In the genomic region with DNA sequence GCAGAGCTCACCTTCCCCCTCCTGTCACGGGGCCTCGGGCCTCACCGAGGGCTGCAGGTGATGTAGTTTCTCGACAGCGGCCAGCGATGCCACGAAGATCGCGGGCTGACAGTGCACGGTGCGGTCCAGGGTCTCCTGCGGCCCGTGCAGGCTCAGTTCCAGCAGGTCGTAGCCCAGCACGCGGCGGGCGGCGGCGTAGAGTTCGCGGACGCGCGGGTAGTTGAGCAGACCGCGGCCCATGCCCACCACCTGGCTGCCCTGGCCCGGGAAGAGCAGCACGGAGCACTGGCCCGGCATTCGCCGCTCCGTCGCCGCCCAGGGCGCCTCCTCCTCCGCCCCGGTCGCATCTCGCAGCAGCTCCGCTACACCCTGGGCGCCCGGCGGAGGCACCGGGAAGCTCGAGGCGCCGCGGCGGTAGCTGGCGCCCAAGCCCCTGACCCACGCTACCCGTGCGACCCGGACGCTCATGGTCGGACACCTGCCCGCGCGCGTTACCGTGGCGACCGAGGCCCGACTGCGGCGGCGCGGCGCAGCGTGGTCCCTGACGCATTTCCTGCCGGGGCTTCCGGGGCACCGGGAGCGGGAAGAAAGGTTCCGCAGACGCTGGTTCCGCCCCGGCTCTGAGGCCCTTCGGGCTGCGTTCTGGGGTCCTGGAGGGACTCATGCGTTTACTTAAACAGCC, we compare ENCODE assay signal across 1 cellular context.
TF ChIP-seq lines count a peak whose summit lies in the region.

MCAT (minus strand) TSS at position 518 of the 682 bp plus-strand sequence; CDS start at position 468, 50 bp downstream.

TF ChIP-seq in H1, 55 proteins besides CTCF, POLR2A, EP300 and RAD21:
- TF ChIP-seq CREB1 (IDR thresholded peaks at IDR 0.05) (peak; percentile 81), RFX5 (IDR thresholded peaks at IDR 0.05; ENCODE audit: borderline replicate concordance, low read depth, low read length) (no peak), KDM1A (IDR thresholded peaks at IDR 0.05; ENCODE audit: borderline replicate concordance, low read length) (no peak), SAP30 (IDR thresholded peaks at IDR 0.05; ENCODE audit: insufficient read depth, insufficient replicate concordance, low read length) (no peak), SP1 (IDR thresholded peaks at IDR 0.05; ENCODE audit: low read depth, low read length) (0 out of 2 replicates have a peak, but pooled peaks have one; percentile 55), RNF2 (IDR thresholded peaks at IDR 0.05; ENCODE audit: borderline replicate concordance, low read depth, low read length, missing control alignments, poor library complexity, severe bottlenecking) (no peak), ATF2 (IDR thresholded peaks at IDR 0.05; ENCODE audit: low read length) (no peak), KDM4A (IDR thresholded peaks at IDR 0.05; ENCODE audit: low read depth, low read length, severe bottlenecking) (peak; percentile 94), RBBP5 (IDR thresholded peaks at IDR 0.05; ENCODE audit: borderline replicate concordance, low read depth, low read length) (peak; percentile 93; the same call in 1 of the 2 replicates), YY1 (IDR thresholded peaks at IDR 0.05; ENCODE audit: low read depth, low read length) (0 out of 2 replicates have a peak, but pooled peaks have one; percentile 32), HDAC2 (IDR thresholded peaks at IDR 0.05; ENCODE audit: borderline replicate concordance in 1 of 2, low read depth in 2 of 2, low read length in 2 of 2) (0 out of 4 replicates have a peak, but pooled peaks of 1 of the 2 experiments have one; percentile 42), TAF7 (optimal IDR thresholded peaks at IDR 0.05; ENCODE audit: borderline replicate concordance, low read depth, low read length) (peak; percentile 53), SIX5 (IDR thresholded peaks at IDR 0.05; ENCODE audit: low read depth, low read length) (peak; percentile 13; the same call in 1 of the 2 replicates), PHF8 (conservative IDR thresholded peaks at IDR 0.05; ENCODE audit: low read depth, low read length) (peak; percentile 67; the same call in 1 of the 2 replicates), CHD2 (IDR thresholded peaks at IDR 0.05; ENCODE audit: low read length) (no peak), GABPA (IDR thresholded peaks at IDR 0.05; ENCODE audit: borderline replicate concordance, insufficient read depth, low read length) (peak; percentile 94), MAX (IDR thresholded peaks at IDR 0.05) (peak; percentile 82), CEBPB (IDR thresholded peaks at IDR 0.05; ENCODE audit: low read depth, low read length) (no peak), NANOG (IDR thresholded peaks at IDR 0.05; ENCODE audit: insufficient read depth, low read depth, low read length, poor library complexity, severe bottlenecking) (no peak), E2F6 (IDR thresholded peaks at IDR 0.05) (peak; percentile 87), SP4 (IDR thresholded peaks at IDR 0.05; ENCODE audit: low read length) (0 out of 2 replicates have a peak, but pooled peaks have one; percentile 33), TBP (IDR thresholded peaks at IDR 0.05; ENCODE audit: low read depth, low read length) (peak; percentile 82), KDM5A (IDR thresholded peaks at IDR 0.05; ENCODE audit: low read length) (peak; percentile 51; the same call in 1 of the 2 replicates), CHD1 (IDR thresholded peaks at IDR 0.05; ENCODE audit: low read depth, low read length) (no peak), ASH2L (IDR thresholded peaks at IDR 0.05; ENCODE audit: low read length) (peak; percentile 68), MAFK (IDR thresholded peaks at IDR 0.05; ENCODE audit: low read depth, low read length) (no peak), SIN3A (conservative IDR thresholded peaks at IDR 0.05 in 1 of 2, IDR thresholded peaks at IDR 0.05 in 1 of 2; ENCODE audit: low read depth in 1 of 2, low read length in 2 of 2) (peak; percentile 59 to 84; a peak in 1 of 4 replicates), TAF1 (IDR thresholded peaks at IDR 0.05; ENCODE audit: low read depth, low read length) (peak; percentile 75), NRF1 (IDR thresholded peaks at IDR 0.05; ENCODE audit: low read depth, low read length) (peak; percentile 34; the same call in 1 of the 2 replicates), BACH1 (IDR thresholded peaks at IDR 0.05; ENCODE audit: low read length) (peak; percentile 23; the same call in 1 of the 2 replicates), EGR1 (IDR thresholded peaks at IDR 0.05; ENCODE audit: borderline replicate concordance, low read depth, low read length) (0 out of 2 replicates have a peak, but pooled peaks have one; percentile 15)
